Comparison of ENCODE assay signal across 28 cellular contexts in genomic region chr4:720111-720860, GRCh38. TPM values are rescaled to one million over a fixed set of nuclear protein-coding genes. Genes with fewer than 3 reads are reported as not detected.
DNase-seq lines count a peak whose midpoint lies in the region; ATAC-seq and TF ChIP-seq lines count a peak whose summit lies in the region.
"Had no signal": no experiment of that assay in that cellular context is flagged by ENCODE, and none has a peak within 500 bp of the region (broad histone marks: within the 10 kb centered on the region; RNA-seq: fewer than 3 reads in every experiment).

No MANE protein-coding gene starts in this region.

- peaks cover 0 to 15% (median 8%) of the 10 kb centered on the region in 7 donors for H3K9me3 Mint-ChIP-seq in CD14-positive monocyte
- H3K9me3 Mint-ChIP-seq: activated naive CD4-positive, alpha-beta T cell treated with anti-CD3 and anti-CD28 coated beads, Interleukin-2, amount 50 U/mL, for 24 hours; activated T-helper 17 cell treated with anti-CD3 and anti-CD28 coated beads, Interleukin-2, amount 50 U/mL, for 72 hours; immature natural killer cell; naive B cell had no signal

- H3K4me3 Mint-ChIP-seq in CD14-positive monocyte (no peak overlapping the region), T-helper 17 cell (peak overlapping the region; percentile 13)
- H3K4me3 Mint-ChIP-seq: activated naive CD4-positive, alpha-beta T cell treated with anti-CD3 and anti-CD28 coated beads, Interleukin-2, amount 50 U/mL, for 24 hours; activated T-helper 17 cell treated with anti-CD3 and anti-CD28 coated beads, Interleukin-2, amount 50 U/mL, for 72 hours; immature natural killer cell had no signal

- no peaks in the 10 kb centered on the region for H3K27me3 ChIP-seq in esophagus (ENCODE audit: control insufficient read depth in 1 of 2, insufficient read depth in 2 of 2, low read length in 2 of 2)
- no peaks in the 10 kb centered on the region for H3K27me3 ChIP-seq in skeletal muscle satellite cell (ENCODE audit: control insufficient read depth, insufficient read depth, low read length)
- H3K27me3 ChIP-seq: BLaER1, left lung, pancreas, right atrium auricular region had no signal

- H3K9me3 ChIP-seq in T-helper 17 cell (ENCODE audit: control insufficient read depth, low read length, poor library complexity, severe bottlenecking), result no peaks in the 10 kb centered on the region
- peaks cover 0 to 2% of the 10 kb centered on the region in 2 donors for H3K9me3 ChIP-seq in esophagus (ENCODE audit: control insufficient read depth in 2 of 2, insufficient read depth in 1 of 2, low read depth in 1 of 2, low read length in 1 of 2)
- no peaks in the 10 kb centered on the region for H3K9me3 ChIP-seq in skeletal muscle satellite cell (replicated peaks; ENCODE audit: low read length)
- H3K9me3 ChIP-seq: left lung, pancreas, right atrium auricular region had no signal

- H3K9ac ChIP-seq in skeletal muscle satellite cell (ENCODE audit: low read depth, low read length), result peak overlapping the region; percentile 48
- H3K9ac ChIP-seq: BLaER1 had no signal

- H3K27ac ChIP-seq in esophagus (ENCODE audit: low read depth in 2 of 2, low read length in 1 of 2), result peak overlapping the region; percentile 54 to 90
- H3K27ac ChIP-seq: BLaER1, pancreas had no signal

- 89 to 91% methylated on average over 59 of the region's 59 CpGs for WGBS in esophagus, 2 donors

- H3K4me1 ChIP-seq in esophagus (ENCODE audit: control insufficient read depth in 2 of 2, insufficient read depth in 2 of 2, low read length in 1 of 2) (peaks cover 14 to 23% of the 10 kb centered on the region in 2 donors), skeletal muscle satellite cell (ENCODE audit: control insufficient read depth, insufficient read depth, low read length) (peaks cover 39% of the 10 kb centered on the region)
- H3K4me1 ChIP-seq: pancreas had no signal

- H3K4me1 Mint-ChIP-seq in CD14-positive monocyte (peaks cover 19% of the 10 kb centered on the region), T-helper 17 cell (peaks cover 15% of the 10 kb centered on the region)

- DNase-seq in CD14-positive monocyte (ENCODE audit: low spot score) (peak; percentile 30), T-helper 17 cell (no peak), HuH-7.5 (ENCODE audit: low spot score) (no peak), GM19238 (ENCODE audit: insufficient read length, low spot score) (no peak), NCI-H345 (lab: John Stamatoyannopoulos, UW) (no peak)
- DNase-seq: ACHN; activated CD8-positive, alpha-beta memory T cell treated with anti-CD3 and anti-CD28 coated beads, Interleukin-2, amount 50 U/mL, for 48 hours; central memory CD4-positive, alpha-beta T cell; COR-L47; DMS79; effector CD4-positive, alpha-beta T cell; erythroblast; hippocampal formation; immature natural killer cell; naive B cell; NCI-H187 treated with DMSO at 0.1 percent for 48 hours; NCI-H69; stimulated activated CD4-positive, alpha-beta T cell treated with anti-CD3 and anti-CD28 coated beads, Interleukin-15, amount 100 ng/mL, for 24 hours; T-helper 9 cell had no signal

- H3K36me3 Mint-ChIP-seq in CD14-positive monocyte (peaks cover 35 to 66% of the 10 kb centered on the region in 2 donors), T-helper 17 cell (ENCODE audit: low read depth) (no peaks in the 10 kb centered on the region)
- H3K36me3 Mint-ChIP-seq: activated naive CD4-positive, alpha-beta T cell treated with anti-CD3 and anti-CD28 coated beads, Interleukin-2, amount 50 U/mL, for 24 hours; immature natural killer cell had no signal

- no peak for TF ChIP-seq CTCF in CD14-positive monocyte (IDR thresholded peaks at IDR 0.05)

- peak overlapping the region; percentile 73 for H3K4me2 ChIP-seq in skeletal muscle satellite cell (ENCODE audit: low read length)
- H3K4me2 ChIP-seq: BLaER1 had no signal

- ATAC-seq in T-helper 17 cell (no peak), HG03520 (IDR thresholded peaks at IDR 0.05; ENCODE audit: unreplicated experiment) (no peak)
- ATAC-seq: activated T-helper 17 cell treated with anti-CD3 and anti-CD28 coated beads, Interleukin-2, amount 50 U/mL, for 72 hours had no signal

- H3K27ac Mint-ChIP-seq in CD14-positive monocyte (no peak overlapping the region), T-helper 17 cell (no peak overlapping the region)
- H3K27ac Mint-ChIP-seq: activated naive CD4-positive, alpha-beta T cell treated with anti-CD3 and anti-CD28 coated beads, Interleukin-2, amount 50 U/mL, for 24 hours; activated T-helper 17 cell treated with anti-CD3 and anti-CD28 coated beads, Interleukin-2, amount 50 U/mL, for 72 hours had no signal

- H3K4me3 ChIP-seq in esophagus (ENCODE audit: low read depth in 1 of 2, low read length in 2 of 2), result no peak overlapping the region
- no peak overlapping the region for H3K4me3 ChIP-seq in skeletal muscle satellite cell (ENCODE audit: low read length)
- H3K4me3 ChIP-seq: BLaER1, left lung, pancreas, right atrium auricular region had no signal

- H3K36me3 ChIP-seq in esophagus (ENCODE audit: control insufficient read depth in 2 of 2, insufficient read depth in 2 of 2, low read length in 1 of 2), result peaks cover 0 to 19% of the 10 kb centered on the region in 2 donors
- H3K36me3 ChIP-seq in skeletal muscle satellite cell (ENCODE audit: insufficient read depth, low read length), result peaks cover 6% of the 10 kb centered on the region

- H3K27me3 Mint-ChIP-seq in CD14-positive monocyte (ENCODE audit: low read depth in 3 of 3) (no peaks in the 10 kb centered on the region), T-helper 17 cell (no peaks in the 10 kb centered on the region)
- H3K27me3 Mint-ChIP-seq: activated naive CD4-positive, alpha-beta T cell treated with anti-CD3 and anti-CD28 coated beads, Interleukin-2, amount 50 U/mL, for 24 hours; activated T-helper 17 cell treated with anti-CD3 and anti-CD28 coated beads, Interleukin-2, amount 50 U/mL, for 72 hours; naive B cell had no signal

- intact Hi-C loops in CD14-positive monocyte (cut with micrococcal nuclease), result no loop called here

RNA-seq across cellular contexts. Expression of gene PCGF3, which starts 14.7 kb away (rescaled TPM):
- polyA plus RNA-seq in CD14-positive monocyte (1 to 10 TPM; 7.0 to 8.3 TPM), esophagus (10 to 100 TPM; 27.0 to 63.7 TPM)
- total RNA-seq in T-helper 17 cell, result 10 to 100 TPM; 31.3 to 38.0 TPM
- total RNA-seq in skeletal muscle satellite cell (2012; rRNA removed), result 25.9 and 31.0 TPM in 2 replicates

RNA-seq across cellular contexts. Expression of gene SLC49A3, which starts 31.3 kb away (rescaled TPM):
- polyA plus RNA-seq in CD14-positive monocyte (10 to 100 TPM in 1 of 2 donors, 1 to 10 TPM in 1; 9.5 to 11.1 TPM), esophagus (1 to 10 TPM; 3.8 to 7.2 TPM)
- total RNA-seq in T-helper 17 cell, result 1 to 10 TPM; 1.1 to 2.7 TPM
- 10.5 and 10.6 TPM in 2 replicates for total RNA-seq in skeletal muscle satellite cell (2012; rRNA removed)

RNA-seq across cellular contexts. Expression of gene MYL5, which starts 45.9 kb away (rescaled TPM):
- polyA plus RNA-seq in CD14-positive monocyte (1 to 10 TPM; 4.2 to 7.2 TPM), esophagus (10 to 100 TPM; 17.9 to 22.4 TPM)
- 10 to 100 TPM; 20.3 to 22.9 TPM for total RNA-seq in T-helper 17 cell
- total RNA-seq in skeletal muscle satellite cell (2012; rRNA removed), result 9.9 and 15.5 TPM in 2 replicates

RNA-seq across cellular contexts. Expression of gene ATP5ME, which starts 46.2 kb away (rescaled TPM):
- 100 to 1,000 TPM; 367 to 397 TPM for polyA plus RNA-seq in CD14-positive monocyte
- total RNA-seq in T-helper 17 cell, result 100 to 1,000 TPM in 1 of 2 donors, 10 to 100 TPM in 1; 98.4 to 120 TPM
- 100 to 1,000 TPM; 539 to 570 TPM for polyA plus RNA-seq in esophagus
- total RNA-seq in skeletal muscle satellite cell (2012; rRNA removed), result 87.2 and 96.1 TPM in 2 replicates
